Comparison of ENCODE assay signal across 14 cellular contexts in genomic region chr11:14854057-14854456, GRCh38.
"Had no signal": no experiment of that assay in that cellular context is flagged by ENCODE, and none has a peak within 500 bp of the region (broad histone marks: within the 10 kb centered on the region; RNA-seq: fewer than 3 reads in every experiment).

No MANE protein-coding gene starts in this region.

- H3K9me3 ChIP-seq: colonic mucosa, esophagus muscularis mucosa, gastroesophageal sphincter, pancreas had no signal

- ATAC-seq: gastroesophageal sphincter, left lobe of liver, pancreas, right cardiac atrium had no signal

- H3K36me3 ChIP-seq: colonic mucosa, esophagus muscularis mucosa, gastroesophageal sphincter, pancreas had no signal

- H3K4me3 ChIP-seq: colonic mucosa, esophagus muscularis mucosa, gastroesophageal sphincter, pancreas had no signal

- FAIRE-seq: pancreas, small intestine, urothelium cell line had no signal

- H3K27ac ChIP-seq: colonic mucosa, esophagus muscularis mucosa, gastroesophageal sphincter, pancreas had no signal

- DNase-seq: colonic mucosa; dermis blood vessel endothelial cell; glutamatergic neuron; islet precursor cell; occipital lobe; pancreas; right cardiac atrium; small intestine; stimulated activated CD4-positive, alpha-beta T cell treated with anti-CD3 and anti-CD28 coated beads, Interleukin-12 subunit alpha, Interleukin-12 subunit beta, amount 100 ng/mL, for 4 hours; stimulated activated naive CD4-positive, alpha-beta T cell treated with Interleukin-2 at 50 U/mL for 16 hours had no signal

- H3K27me3 ChIP-seq: colonic mucosa, esophagus muscularis mucosa, gastroesophageal sphincter, pancreas had no signal

- H3K4me1 ChIP-seq: colonic mucosa, esophagus muscularis mucosa, gastroesophageal sphincter, pancreas had no signal
